In genomic region chr19:48810151-48810550, GRCh38 we compare ENCODE assay signal across 8 cellular contexts. TPM values are rescaled to one million over a fixed set of nuclear protein-coding genes. Genes with fewer than 3 reads are reported as not detected.
DNase-seq lines count a peak whose midpoint lies in the region; ATAC-seq, FAIRE-seq and TF ChIP-seq lines count a peak whose summit lies in the region.

No MANE protein-coding gene starts in this region.

- WGBS in testis, 2 donors, result 12% methylated on average over 7 of the region's 7 CpGs

- H3K4me3 Mint-ChIP-seq in activated CD4-positive, alpha-beta T cell treated with anti-CD3 and anti-CD28 coated beads, Interleukin-2, amount 10 ng/mL, durations not matched to agents 7 days and 5 days, result peak overlapping the region; percentile 89
- H3K4me3 Mint-ChIP-seq in activated T-helper 2 cell treated with anti-CD3 and anti-CD28 coated beads, Interferon-gamma antibody, Interleukin-2, Interleukin-4, amounts not matched to agents 10 μg/mL and 5 μg/mL and 100 μg/mL, durations not matched to agents 14 hours and 24 hours and 36 hours (ENCODE audit: low read depth), result peak overlapping the region; percentile 89

- peak overlapping the region; percentile 94 for H3K27ac Mint-ChIP-seq in activated CD4-positive, alpha-beta T cell treated with anti-CD3 and anti-CD28 coated beads, Interleukin-2, amount 10 ng/mL, durations not matched to agents 7 days and 5 days
- H3K27ac Mint-ChIP-seq in activated T-helper 2 cell treated with anti-CD3 and anti-CD28 coated beads, Interferon-gamma antibody, Interleukin-2, Interleukin-4, amounts not matched to agents 10 μg/mL and 5 μg/mL and 100 μg/mL, durations not matched to agents 14 hours and 24 hours and 36 hours, result no peak overlapping the region

- no peak for TF ChIP-seq POLR2A in testis (IDR thresholded peaks at IDR 0.05)

- H3K27ac ChIP-seq in kidney (ENCODE audit: low read depth in 2 of 2, low read length in 2 of 2), result peak overlapping the region; percentile 4 to 85
- peak overlapping the region; percentile 72 to 91 for H3K27ac ChIP-seq in testis

- no peaks in the 10 kb centered on the region for H3K9me3 ChIP-seq in kidney (ENCODE audit: control insufficient read depth in 1 of 2, low read length in 2 of 2)
- no peaks in the 10 kb centered on the region for H3K9me3 ChIP-seq in testis

- CTCF ChIA-PET in activated CD4-positive, alpha-beta T cell treated with anti-CD3 and anti-CD28 coated beads, Interleukin-2, amount 10 ng/mL, durations not matched to agents 7 days and 5 days (lab: Charles Lee), result interaction anchor here (0.6 to 5.2 kb wide), 6 partner anchors 15 to 331 kb away, joined by 3 to 34 read pairs (median 3); no protein-coding TSS in a partner anchor

- no peaks in the 10 kb centered on the region for H3K9me3 Mint-ChIP-seq in activated CD4-positive, alpha-beta T cell treated with anti-CD3 and anti-CD28 coated beads, Interleukin-2, amount 10 ng/mL, durations not matched to agents 7 days and 5 days
- H3K9me3 Mint-ChIP-seq in activated T-helper 2 cell treated with anti-CD3 and anti-CD28 coated beads, Interferon-gamma antibody, Interleukin-2, Interleukin-4, amounts not matched to agents 10 μg/mL and 5 μg/mL and 100 μg/mL, durations not matched to agents 14 hours and 24 hours and 36 hours, result no peaks in the 10 kb centered on the region

- peaks cover 30% of the 10 kb centered on the region for H3K4me1 Mint-ChIP-seq in activated CD4-positive, alpha-beta T cell treated with anti-CD3 and anti-CD28 coated beads, Interleukin-2, amount 10 ng/mL, durations not matched to agents 7 days and 5 days
- peaks cover 25% of the 10 kb centered on the region for H3K4me1 Mint-ChIP-seq in activated T-helper 2 cell treated with anti-CD3 and anti-CD28 coated beads, Interferon-gamma antibody, Interleukin-2, Interleukin-4, amounts not matched to agents 10 μg/mL and 5 μg/mL and 100 μg/mL, durations not matched to agents 14 hours and 24 hours and 36 hours (ENCODE audit: low read depth)

- DNase-seq in activated CD4-positive, alpha-beta T cell treated with anti-CD3 and anti-CD28 coated beads, Interleukin-2, amount 10 ng/mL, durations not matched to agents 7 days and 5 days, result no peak
- DNase-seq in activated CD4-positive, alpha-beta T cell treated with anti-CD3 and anti-CD28 coated beads, Interleukin-2, amount 50 U/mL, for 4 hours, result no peak
- no peak for DNase-seq in activated T-helper 2 cell treated with anti-CD3 and anti-CD28 coated beads, Interferon-gamma antibody, Interleukin-2, Interleukin-4, amounts not matched to agents 10 μg/mL and 5 μg/mL and 100 μg/mL, durations not matched to agents 14 hours and 24 hours and 36 hours (ENCODE audit: low spot score)
- DNase-seq in kidney (no peak), testis (no peak), NCI-H226 (no peak)

- no peak for TF ChIP-seq CTCF in kidney (IDR thresholded peaks at IDR 0.05; ENCODE audit: borderline replicate concordance, extremely low read depth, insufficient read depth)
- TF ChIP-seq CTCF in testis (IDR thresholded peaks at IDR 0.05), result no peak

- no peaks in the 10 kb centered on the region for H3K27me3 ChIP-seq in testis

- peaks cover 1% of the 10 kb centered on the region for H3K36me3 Mint-ChIP-seq in activated CD4-positive, alpha-beta T cell treated with anti-CD3 and anti-CD28 coated beads, Interleukin-2, amount 10 ng/mL, durations not matched to agents 7 days and 5 days (ENCODE audit: low read depth)
- H3K36me3 Mint-ChIP-seq in activated T-helper 2 cell treated with anti-CD3 and anti-CD28 coated beads, Interferon-gamma antibody, Interleukin-2, Interleukin-4, amounts not matched to agents 10 μg/mL and 5 μg/mL and 100 μg/mL, durations not matched to agents 14 hours and 24 hours and 36 hours (ENCODE audit: low read depth), result peaks cover 3% of the 10 kb centered on the region

- H3K9ac ChIP-seq in kidney (ENCODE audit: low read length in 2 of 2), result peak overlapping the region in 1 of 2 donors; percentile 14

- no peak for FAIRE-seq in kidney (lab: Jason Lieb, UNC)

- H3K36me3 ChIP-seq in kidney (ENCODE audit: control insufficient read depth in 1 of 2, insufficient read depth in 2 of 2, low read length in 2 of 2) (peaks cover 0 to 2% of the 10 kb centered on the region in 2 donors), testis (ENCODE audit: low read depth, missing control alignments) (no peaks in the 10 kb centered on the region)

- intact Hi-C loops in activated T-helper 2 cell treated with anti-CD3 and anti-CD28 coated beads, Interferon-gamma antibody, Interleukin-2, Interleukin-4, amounts not matched to agents 10 μg/mL and 5 μg/mL and 100 μg/mL, durations not matched to agents 14 hours and 24 hours and 36 hours (cut with micrococcal nuclease), result loop anchor here (1.0 kb wide), 1 partner anchor 166 kb away; no protein-coding TSS in a partner anchor
- intact Hi-C loops in kidney (cut with DNase I) (no loop called here), testis (cut with DNase I; ENCODE audit: low total_unique reads) (no loop called here)

- H3K4me1 ChIP-seq in kidney (ENCODE audit: control insufficient read depth in 1 of 2, insufficient read depth in 1 of 2, low read depth in 1 of 2, low read length in 2 of 2) (peaks cover 5 to 9% of the 10 kb centered on the region in 2 donors), testis (peaks cover 23% of the 10 kb centered on the region)

- POLR2A ChIA-PET in activated CD4-positive, alpha-beta T cell treated with anti-CD3 and anti-CD28 coated beads, Interleukin-2, amount 10 ng/mL, durations not matched to agents 7 days and 5 days (lab: Charles Lee), result interaction anchor here (0.7 kb wide), 1 partner anchor 123 kb away, joined by 3 read pairs; no protein-coding TSS in a partner anchor

- peak overlapping the region; percentile 37 to 68 for H3K4me3 ChIP-seq in kidney (ENCODE audit: low read length in 2 of 2)
- peak overlapping the region; percentile 61 to 65 for H3K4me3 ChIP-seq in testis

- no peaks in the 10 kb centered on the region for H3K27me3 Mint-ChIP-seq in activated CD4-positive, alpha-beta T cell treated with anti-CD3 and anti-CD28 coated beads, Interleukin-2, amount 10 ng/mL, durations not matched to agents 7 days and 5 days
- no peaks in the 10 kb centered on the region for H3K27me3 Mint-ChIP-seq in activated T-helper 2 cell treated with anti-CD3 and anti-CD28 coated beads, Interferon-gamma antibody, Interleukin-2, Interleukin-4, amounts not matched to agents 10 μg/mL and 5 μg/mL and 100 μg/mL, durations not matched to agents 14 hours and 24 hours and 36 hours (ENCODE audit: low read depth)

- ATAC-seq in GM21367 (IDR thresholded peaks at IDR 0.05; ENCODE audit: unreplicated experiment) (no peak), HG02798 (IDR thresholded peaks at IDR 0.05; ENCODE audit: poor library complexity, unreplicated experiment) (no peak)

RNA-seq across cellular contexts. Expression of gene BCAT2, which starts 0.7 kb away (rescaled TPM):
- total RNA-seq in activated CD4-positive, alpha-beta T cell treated with anti-CD3 and anti-CD28 coated beads, Interleukin-2, amount 10 ng/mL, durations not matched to agents 7 days and 5 days, result 10 to 100 TPM; 42.3 to 43.3 TPM
- 87.9 and 88.9 TPM in 2 replicates for total RNA-seq in activated T-helper 2 cell treated with anti-CD3 and anti-CD28 coated beads, Interferon-gamma antibody, Interleukin-2, Interleukin-4, amounts not matched to agents 10 μg/mL and 5 μg/mL and 100 μg/mL, durations not matched to agents 14 hours and 24 hours and 36 hours
- 55.3 TPM for total RNA-seq in kidney
- polyA plus RNA-seq in kidney (ENCODE audit: insufficient read depth, low read depth, low replicate concordance), result 69.4 TPM
- 10 to 100 TPM; 58.5 to 67.4 TPM for total RNA-seq in testis
- polyA plus RNA-seq in testis (ENCODE audit: insufficient read depth, low read depth, low replicate concordance), result 38.0 TPM

RNA-seq across cellular contexts. Expression of gene HSD17B14, which starts 26.1 kb away (rescaled TPM):
- total RNA-seq in activated CD4-positive, alpha-beta T cell treated with anti-CD3 and anti-CD28 coated beads, Interleukin-2, amount 10 ng/mL, durations not matched to agents 7 days and 5 days, result under 1 TPM; 0.27 to 0.77 TPM
- 0.57 and 0.89 TPM in 2 replicates for total RNA-seq in activated T-helper 2 cell treated with anti-CD3 and anti-CD28 coated beads, Interferon-gamma antibody, Interleukin-2, Interleukin-4, amounts not matched to agents 10 μg/mL and 5 μg/mL and 100 μg/mL, durations not matched to agents 14 hours and 24 hours and 36 hours
- 5.2 TPM for total RNA-seq in kidney
- 141 TPM for polyA plus RNA-seq in kidney (ENCODE audit: insufficient read depth, low read depth, low replicate concordance)
- 10 to 100 TPM in 1 of 2 donors, 1 to 10 TPM in 1; 5.6 to 11.9 TPM for total RNA-seq in testis
- polyA plus RNA-seq in testis (ENCODE audit: insufficient read depth, low read depth, low replicate concordance), result 8.8 TPM

RNA-seq across cellular contexts. Expression of gene FGF21, which starts 54.8 kb away (rescaled TPM):
- not detected for total RNA-seq in activated CD4-positive, alpha-beta T cell treated with anti-CD3 and anti-CD28 coated beads, Interleukin-2, amount 10 ng/mL, durations not matched to agents 7 days and 5 days
- total RNA-seq in activated T-helper 2 cell treated with anti-CD3 and anti-CD28 coated beads, Interferon-gamma antibody, Interleukin-2, Interleukin-4, amounts not matched to agents 10 μg/mL and 5 μg/mL and 100 μg/mL, durations not matched to agents 14 hours and 24 hours and 36 hours, result not detected in 2 replicates
- total RNA-seq in kidney (not detected), testis (not detected)
- polyA plus RNA-seq in kidney (ENCODE audit: insufficient read depth, low read depth, low replicate concordance) (not detected), testis (ENCODE audit: insufficient read depth, low read depth, low replicate concordance) (not detected)

RNA-seq across cellular contexts. Expression of gene FUT1, which starts 57.7 kb away (rescaled TPM):
- under 1 TPM; 0.10 to 0.23 TPM for total RNA-seq in activated CD4-positive, alpha-beta T cell treated with anti-CD3 and anti-CD28 coated beads, Interleukin-2, amount 10 ng/mL, durations not matched to agents 7 days and 5 days
- 0.27 and 0.64 TPM in 2 replicates for total RNA-seq in activated T-helper 2 cell treated with anti-CD3 and anti-CD28 coated beads, Interferon-gamma antibody, Interleukin-2, Interleukin-4, amounts not matched to agents 10 μg/mL and 5 μg/mL and 100 μg/mL, durations not matched to agents 14 hours and 24 hours and 36 hours
- 4.3 TPM for total RNA-seq in kidney
- 2.3 TPM for polyA plus RNA-seq in kidney (ENCODE audit: insufficient read depth, low read depth, low replicate concordance)
- 1 to 10 TPM; 2.0 to 3.6 TPM for total RNA-seq in testis
- 5.1 TPM for polyA plus RNA-seq in testis (ENCODE audit: insufficient read depth, low read depth, low replicate concordance)

RNA-seq across cellular contexts. Expression of gene PLEKHA4, which starts 58.3 kb away (rescaled TPM):
- 1 to 10 TPM; 3.8 to 4.6 TPM for total RNA-seq in activated CD4-positive, alpha-beta T cell treated with anti-CD3 and anti-CD28 coated beads, Interleukin-2, amount 10 ng/mL, durations not matched to agents 7 days and 5 days
- total RNA-seq in activated T-helper 2 cell treated with anti-CD3 and anti-CD28 coated beads, Interferon-gamma antibody, Interleukin-2, Interleukin-4, amounts not matched to agents 10 μg/mL and 5 μg/mL and 100 μg/mL, durations not matched to agents 14 hours and 24 hours and 36 hours, result 1.6 and 2.2 TPM in 2 replicates
- 79.1 TPM for total RNA-seq in kidney
- 22.9 TPM for polyA plus RNA-seq in kidney (ENCODE audit: insufficient read depth, low read depth, low replicate concordance)
- 10 to 100 TPM; 12.8 to 22.3 TPM for total RNA-seq in testis
- polyA plus RNA-seq in testis (ENCODE audit: insufficient read depth, low read depth, low replicate concordance), result 19.9 TPM
